8 cellular contexts compared by ENCODE assay signal in genomic region chrX:48540015-48540350, GRCh38. TPM values are rescaled to one million over a fixed set of nuclear protein-coding genes. Genes with fewer than 3 reads are reported as not detected.
A peak's percentile ranks its signal among the peaks of the same experiment; 100 is the strongest.
DNase-seq lines count a peak whose midpoint lies in the region; ATAC-seq and TF ChIP-seq lines count a peak whose summit lies in the region.

No MANE protein-coding gene starts in this region.

- CTCF ChIA-PET in activated B cell treated with CpG ODN at 0.5 μM for 24 hours (lab: Charles Lee) = interaction anchor here (0.7 to 1.2 kb wide), 3 partner anchors 34 to 709 kb away, joined by 3 to 4 read pairs (median 3); partner anchors contain the start of gene RBM3

- no peak overlapping the region for H4K5ac ChIP-seq in mesendoderm (ENCODE audit: low read length)

- peak overlapping the region; percentile 58 for H3K4me3 ChIP-seq in mesendoderm (ENCODE audit: low read length)

- intact Hi-C loops in activated B cell treated with CpG ODN at 0.5 μM for 24 hours (cut with micrococcal nuclease) = no loop called here
- intact Hi-C loops in posterior vena cava (cut with DNase I) = no loop called here

- H3K27ac Mint-ChIP-seq in activated B cell treated with CpG ODN at 0.5 μM for 24 hours = peak overlapping the region; percentile 95

- ATAC-seq in GM19463 (IDR thresholded peaks at IDR 0.05; ENCODE audit: unreplicated experiment) (peak; percentile 27), activated B cell treated with CpG ODN at 0.5 μM for 24 hours (ENCODE audit: low read depth) (peak; percentile 56)

- peaks cover 24% of the 10 kb centered on the region for H3K36me3 Mint-ChIP-seq in activated B cell treated with CpG ODN at 0.5 μM for 24 hours (ENCODE audit: low read depth)

- H4K8ac ChIP-seq in mesendoderm (ENCODE audit: low read depth, low read length) = no peak overlapping the region

- POLR2A ChIA-PET in activated B cell treated with CpG ODN at 0.5 μM for 24 hours (lab: Charles Lee) = interaction anchor here (0.7 to 2.9 kb wide), 21 partner anchors 10 to 1307 kb away, joined by 3 to 45 read pairs (median 4); partner anchors contain the start of genes EBP, HDAC6, PORCN and RBM3

- H3K4me1 ChIP-seq in mesendoderm (ENCODE audit: control insufficient read depth, low read depth, low read length) = no peaks in the 10 kb centered on the region

- no peaks in the 10 kb centered on the region for H3K27me3 Mint-ChIP-seq in activated B cell treated with CpG ODN at 0.5 μM for 24 hours

- H3K79me1 ChIP-seq in mesendoderm (ENCODE audit: low read length) = no peaks in the 10 kb centered on the region

- H3K23ac ChIP-seq in mesendoderm (ENCODE audit: low read length) = no peak overlapping the region

- H3K4me1 Mint-ChIP-seq in activated B cell treated with CpG ODN at 0.5 μM for 24 hours = peaks cover 20% of the 10 kb centered on the region

- no peaks in the 10 kb centered on the region for H3K27me3 ChIP-seq in mesendoderm (ENCODE audit: insufficient read depth, low read length, poor library complexity)

- no peak overlapping the region for H2BK120ac ChIP-seq in mesendoderm (ENCODE audit: low read depth, low read length)

- H3K79me2 ChIP-seq in mesendoderm (ENCODE audit: control insufficient read depth, insufficient read depth, low read length) = no peaks in the 10 kb centered on the region

- H3K27ac ChIP-seq in mesendoderm (ENCODE audit: low read depth, low read length) = no peak overlapping the region

- H2AK5ac ChIP-seq in mesendoderm (ENCODE audit: low read length) = no peak overlapping the region

- no CpG with 5 or more reads among the region's 12 CpGs for WGBS in mesendoderm (ENCODE audit: extremely low coverage, insufficient coverage, low lambda C conversion rate)

- peak overlapping the region; percentile 86 for H3K56ac ChIP-seq in mesendoderm (ENCODE audit: low read length)

- peak overlapping the region; percentile 42 for H3K4me2 ChIP-seq in mesendoderm (ENCODE audit: low read length)

- no peaks in the 10 kb centered on the region for H3K36me3 ChIP-seq in mesendoderm (ENCODE audit: control insufficient read depth, insufficient read depth, low read length)

- no peak overlapping the region for H2BK15ac ChIP-seq in mesendoderm (replicated peaks; ENCODE audit: low read depth)

- peak overlapping the region; percentile 64 for H3K9ac ChIP-seq in mesendoderm (ENCODE audit: low read length)

- TF ChIP-seq CTCF in activated B cell treated with CpG ODN at 0.5 μM for 24 hours (IDR thresholded peaks at IDR 0.05) = no peak

- H3K18ac ChIP-seq in mesendoderm (ENCODE audit: low read length) = no peak overlapping the region

- H3K9me3 Mint-ChIP-seq in activated B cell treated with CpG ODN at 0.5 μM for 24 hours = no peaks in the 10 kb centered on the region

- no peak overlapping the region for H3K4ac ChIP-seq in mesendoderm (ENCODE audit: low read depth, low read length)

- peak; percentile 54 for DNase-seq in CMK (ENCODE audit: low read depth)
- peak; percentile 58 for DNase-seq in HuH-7 (ENCODE audit: low spot score)
- DNase-seq in activated B cell treated with CpG ODN at 0.5 μM for 24 hours = no peak
- peak; percentile 25 to 60 for DNase-seq in dermis microvascular lymphatic vessel endothelial cell (ENCODE audit: low read depth in 2 of 2)
- no peak for DNase-seq in mesendoderm
- peak; percentile 72 for DNase-seq in stimulated activated CD8-positive, alpha-beta memory T cell treated with anti-CD3 and anti-CD28 coated beads, Interleukin-4, amount 100 ng/mL, for 48 hours
- no peak for DNase-seq in posterior vena cava (ENCODE audit: low spot score)

- H3K4me3 Mint-ChIP-seq in activated B cell treated with CpG ODN at 0.5 μM for 24 hours = peak overlapping the region; percentile 92

- H2BK5ac ChIP-seq in mesendoderm (ENCODE audit: low read length) = no peak overlapping the region

RNA-seq across cellular contexts. Expression of gene TBC1D25, which starts 0.5 kb away (rescaled TPM):
- 16.4 and 19.4 TPM in 2 replicates for total RNA-seq in activated B cell treated with CpG ODN at 0.5 μM for 24 hours
- 4.5 and 9.6 TPM in 2 replicates for total RNA-seq in dermis microvascular lymphatic vessel endothelial cell
- polyA plus RNA-seq in mesendoderm (2013, experiment 1 of 2) = 4.4 TPM
- polyA plus RNA-seq in mesendoderm (2013, experiment 2 of 2) = 4.6 TPM
- 10 to 100 TPM; 13.0 to 15.0 TPM for total RNA-seq in posterior vena cava

RNA-seq across cellular contexts. Expression of gene EBP, which starts 18.4 kb away (rescaled TPM):
- 72.4 and 75.5 TPM in 2 replicates for total RNA-seq in activated B cell treated with CpG ODN at 0.5 μM for 24 hours
- total RNA-seq in dermis microvascular lymphatic vessel endothelial cell = 85.3 and 141 TPM in 2 replicates
- 81.5 TPM for polyA plus RNA-seq in mesendoderm (2013, experiment 1 of 2)
- 84.1 TPM for polyA plus RNA-seq in mesendoderm (2013, experiment 2 of 2)
- 10 to 100 TPM; 15.0 to 22.1 TPM for total RNA-seq in posterior vena cava

RNA-seq across cellular contexts. Expression of gene PORCN, which starts 31.2 kb away (rescaled TPM):
- total RNA-seq in activated B cell treated with CpG ODN at 0.5 μM for 24 hours = 7.8 and 9.8 TPM in 2 replicates
- total RNA-seq in dermis microvascular lymphatic vessel endothelial cell = 4.6 and 7.3 TPM in 2 replicates
- polyA plus RNA-seq in mesendoderm (2013, experiment 1 of 2) = 7.3 TPM
- 6.8 TPM for polyA plus RNA-seq in mesendoderm (2013, experiment 2 of 2)
- total RNA-seq in posterior vena cava = 10 to 100 TPM in 1 of 2 donors, 1 to 10 TPM in 1; 8.7 to 12.1 TPM

RNA-seq across cellular contexts. Expression of gene RBM3, which starts 34.3 kb away (rescaled TPM):
- total RNA-seq in activated B cell treated with CpG ODN at 0.5 μM for 24 hours (381 and 394 TPM in 2 replicates), dermis microvascular lymphatic vessel endothelial cell (379 and 393 TPM in 2 replicates), posterior vena cava (100 to 1,000 TPM; 246 to 280 TPM)
- 275 TPM for polyA plus RNA-seq in mesendoderm (2013, experiment 1 of 2)
- 282 TPM for polyA plus RNA-seq in mesendoderm (2013, experiment 2 of 2)

RNA-seq across cellular contexts. Expression of gene WDR13, which starts 57.3 kb away (rescaled TPM):
- total RNA-seq in activated B cell treated with CpG ODN at 0.5 μM for 24 hours (73.4 and 75.8 TPM in 2 replicates), dermis microvascular lymphatic vessel endothelial cell (116 and 123 TPM in 2 replicates), posterior vena cava (10 to 100 TPM; 83.5 to 87.4 TPM)
- 8.9 TPM for polyA plus RNA-seq in mesendoderm (2013, experiment 1 of 2)
- polyA plus RNA-seq in mesendoderm (2013, experiment 2 of 2) = 8.7 TPM

Comparison
In these comparisons a context has a peak if more than half of its experiments do, and no peak if none do; other contexts are left out.
1. DNase-seq: peak in CMK (single experiment), HuH-7 (single experiment), dermis microvascular lymphatic vessel endothelial cell (2 of 2) and stimulated activated CD8-positive, alpha-beta memory T cell treated with anti-CD3 and anti-CD28 coated beads, Interleukin-4, amount 100 ng/mL, for 48 hours (single experiment); none in activated B cell treated with CpG ODN at 0.5 μM for 24 hours (single experiment), mesendoderm (single experiment) and posterior vena cava (single experiment).